Comparison of ENCODE assay signal across 20 cellular contexts in genomic region chr12:118029166-118029565, GRCh38. TPM values are rescaled to one million over a fixed set of nuclear protein-coding genes. Genes with fewer than 3 reads are reported as not detected.
DNase-seq lines count a peak whose midpoint lies in the region; ATAC-seq, FAIRE-seq and TF ChIP-seq lines count a peak whose summit lies in the region.
"Had no signal": no experiment of that assay in that cellular context is flagged by ENCODE, and none has a peak within 500 bp of the region (broad histone marks: within the 10 kb centered on the region; RNA-seq: fewer than 3 reads in every experiment).

No MANE protein-coding gene starts in this region.

- intact Hi-C loops in activated naive CD4-positive, alpha-beta T cell treated with anti-CD3 and anti-CD28 coated beads for 36 hours (cut with micrococcal nuclease): no loop called here
- intact Hi-C loops in K562 (cut with micrococcal nuclease): no loop called here

- POLR2A ChIA-PET in WTC11 (lab: Charles Lee): interaction anchor here (0.7 kb wide), 1 partner anchor 20 kb away, joined by 3 read pairs; no protein-coding TSS in a partner anchor
- POLR2A ChIA-PET in K562 (lab: Yijun Ruan, JAX): interaction anchor here (0.9 to 2.9 kb wide), 3 partner anchors 9 to 134 kb away, joined by 4 to 16 read pairs (median 13); partner anchors contain the start of gene RFC5

- H3K4me1 ChIP-seq in K562 (replicated peaks in 1 of 2; ENCODE audit: control insufficient read depth in 2 of 2, insufficient read depth in 2 of 2, low read length in 2 of 2): no peaks in the 10 kb centered on the region; a peak in 1 of 5 replicates
- H3K4me1 ChIP-seq: BLaER1 had no signal

- BruUV-seq in K562 (replicated peaks; lab: Mats Ljungman, UMichigan): no TSS peak

- H3K9me1 ChIP-seq in K562 (ENCODE audit: control insufficient read depth, insufficient read depth, low read length): peaks cover 3% of the 10 kb centered on the region

- FAIRE-seq in K562 (lab: Jason Lieb, UNC): no peak
- FAIRE-seq: HTR-8/SVneo had no signal

- in situ Hi-C loops in K562 (cut with MboI): no loop called here

- no peak for TF ChIP-seq RAD21 in K562 (CRISPR knock-in tag; conservative IDR thresholded peaks at IDR 0.05 in 1 of 2, IDR thresholded peaks at IDR 0.05 in 1 of 2)

- H3K27me3 Mint-ChIP-seq in activated naive CD4-positive, alpha-beta T cell treated with anti-CD3 and anti-CD28 coated beads for 36 hours (ENCODE audit: low read depth): no peaks in the 10 kb centered on the region
- no peaks in the 10 kb centered on the region for H3K27me3 Mint-ChIP-seq in WTC11 (ENCODE audit: low read depth)
- no peaks in the 10 kb centered on the region for H3K27me3 Mint-ChIP-seq in stimulated activated naive CD8-positive, alpha-beta T cell treated with anti-CD3 and anti-CD28 coated beads, Interleukin-15, amount 100 ng/mL, for 72 hours
- H3K27me3 Mint-ChIP-seq: CD4-positive, alpha-beta T cell had no signal

- no peaks in the 10 kb centered on the region for H3K79me2 ChIP-seq in K562 (ENCODE audit: control insufficient read depth, insufficient read depth, low read length)

- no peak for DNase-seq in activated naive CD4-positive, alpha-beta T cell treated with anti-CD3 and anti-CD28 coated beads for 36 hours
- DNase-seq in activated naive CD4-positive, alpha-beta T cell treated with Interleukin-2 at 50 U/mL for 16 hours: no peak
- DNase-seq in WTC11 (ENCODE audit: low spot score) (no peak), K562 (ENCODE audit: extremely low read depth in 1 of 4, low spot score in 3 of 4) (no peak), NCI-H1694 (lab: John Stamatoyannopoulos, UW) (no peak), NCI-H2107 treated with DMSO at 0.1 percent for 48 hours (lab: John Stamatoyannopoulos, UW; ENCODE audit: unreplicated experiment) (no peak)
- DNase-seq in stimulated activated naive CD8-positive, alpha-beta T cell treated with anti-CD3 and anti-CD28 coated beads, Interleukin-15, amount 100 ng/mL, for 72 hours: no peak
- DNase-seq: CD4-positive, alpha-beta T cell; COR-L47; DMS79; H9; NCI-H1105; NCI-H2081 treated with DMSO at 0.1 percent for 48 hours; NCI-H446; NCI-H526; SHP77 treated with DMSO at 0.1 percent for 48 hours; SK-N-SH had no signal

- TF ChIP-seq CTCF in WTC11 (IDR thresholded peaks at IDR 0.05): no peak
- TF ChIP-seq CTCF in K562 (IDR thresholded peaks at IDR 0.05 in 2 of 3, conservative IDR thresholded peaks at IDR 0.05 in 1 of 3; ENCODE audit: insufficient read depth in 2 of 3, low read depth in 1 of 3, low read length in 3 of 3): no peak

- TF ChIP-seq EP300 in K562 (IDR thresholded peaks at IDR 0.05; ENCODE audit: low read length): no peak

- 92% methylated on average over 5 of the region's 5 CpGs for WGBS in K562 (ENCODE audit: insufficient coverage, low coverage, missing lambda C conversion rate)

- no peaks in the 10 kb centered on the region for H3K9me3 ChIP-seq in K562 (replicated peaks; ENCODE audit: control insufficient read depth, insufficient read depth, low read depth, low read length)
- H3K9me3 ChIP-seq: BLaER1, SK-N-SH had no signal

- H3K27ac ChIP-seq in K562 (ENCODE audit: extremely low read depth, low read depth, low read length): no peak overlapping the region
- H3K27ac ChIP-seq: BLaER1, KMS-11 had no signal

- no peak overlapping the region for H2AFZ ChIP-seq in K562 (ENCODE audit: low read depth, low read length)

- H3K4me2 ChIP-seq in K562 (ENCODE audit: insufficient read depth, low read length): no peak overlapping the region
- H3K4me2 ChIP-seq: BLaER1, KMS-11, SK-N-SH had no signal

- TF ChIP-seq POLR2A in K562 (conservative IDR thresholded peaks at IDR 0.05): no peak

- peaks cover 94% of the 10 kb centered on the region for H3K36me3 ChIP-seq in K562 (ENCODE audit: control insufficient read depth, insufficient read depth, low read length)

- peaks cover 64% of the 10 kb centered on the region for H3K36me3 Mint-ChIP-seq in activated naive CD4-positive, alpha-beta T cell treated with anti-CD3 and anti-CD28 coated beads for 36 hours (ENCODE audit: low read depth)
- peaks cover 75% of the 10 kb centered on the region for H3K36me3 Mint-ChIP-seq in WTC11

- no peaks in the 10 kb centered on the region for H3K9me3 Mint-ChIP-seq in activated naive CD4-positive, alpha-beta T cell treated with anti-CD3 and anti-CD28 coated beads for 36 hours
- H3K9me3 Mint-ChIP-seq in WTC11: no peaks in the 10 kb centered on the region
- H3K9me3 Mint-ChIP-seq in stimulated activated naive CD8-positive, alpha-beta T cell treated with anti-CD3 and anti-CD28 coated beads, Interleukin-15, amount 100 ng/mL, for 72 hours: no peaks in the 10 kb centered on the region
- H3K9me3 Mint-ChIP-seq: CD4-positive, alpha-beta T cell; H9 had no signal

- no peaks in the 10 kb centered on the region for H4K20me1 ChIP-seq in K562 (replicated peaks; ENCODE audit: control insufficient read depth, insufficient read depth, low read length)
- H4K20me1 ChIP-seq: BLaER1 had no signal

- H3K4me3 ChIP-seq in K562: no peak overlapping the region
- H3K4me3 ChIP-seq: BLaER1 had no signal

- H3K27me3 ChIP-seq in K562 (ENCODE audit: control insufficient read depth in 2 of 2, insufficient read depth in 2 of 2, low read length in 2 of 2): no peaks in the 10 kb centered on the region
- H3K27me3 ChIP-seq: BLaER1 had no signal

- H3K27ac Mint-ChIP-seq in activated naive CD4-positive, alpha-beta T cell treated with anti-CD3 and anti-CD28 coated beads for 36 hours: peak overlapping the region; percentile 63
- no peak overlapping the region for H3K27ac Mint-ChIP-seq in WTC11
- H3K27ac Mint-ChIP-seq in stimulated activated naive CD8-positive, alpha-beta T cell treated with anti-CD3 and anti-CD28 coated beads, Interleukin-15, amount 100 ng/mL, for 72 hours: no peak overlapping the region
- H3K27ac Mint-ChIP-seq: CD4-positive, alpha-beta T cell had no signal

- H3K9ac ChIP-seq in K562 (ENCODE audit: insufficient read depth in 1 of 2, low read depth in 2 of 2, low read length in 2 of 2): no peak overlapping the region
- H3K9ac ChIP-seq: BLaER1, KMS-11, SK-N-SH had no signal

- ATAC-seq in WTC11 (no peak), K562 (no peak; the same call in 2 of the 3 replicates)
- peak; percentile 20 for ATAC-seq in stimulated activated naive CD8-positive, alpha-beta T cell treated with anti-CD3 and anti-CD28 coated beads, Interleukin-15, amount 100 ng/mL, for 72 hours

- CTCF ChIA-PET in activated naive CD4-positive, alpha-beta T cell treated with anti-CD3 and anti-CD28 coated beads for 36 hours (lab: Charles Lee): interaction anchor here (0.6 kb wide), 1 partner anchor 25 kb away, joined by 3 read pairs; no protein-coding TSS in a partner anchor
- CTCF ChIA-PET in WTC11 (lab: Charles Lee): interaction anchor here (1.0 kb wide), 1 partner anchor 154 kb away, joined by 5 read pairs; no protein-coding TSS in a partner anchor
- CTCF ChIA-PET in K562 (lab: Yijun Ruan, JAX; ENCODE audit: low intra/inter-chr PET ratio): interaction anchor here (0.6 kb wide), 1 partner anchor 35 kb away, joined by 3 read pairs; no protein-coding TSS in a partner anchor

- H3K4me3 Mint-ChIP-seq in activated naive CD4-positive, alpha-beta T cell treated with anti-CD3 and anti-CD28 coated beads for 36 hours: no peak overlapping the region
- no peak overlapping the region for H3K4me3 Mint-ChIP-seq in WTC11
- no peak overlapping the region for H3K4me3 Mint-ChIP-seq in stimulated activated naive CD8-positive, alpha-beta T cell treated with anti-CD3 and anti-CD28 coated beads, Interleukin-15, amount 100 ng/mL, for 72 hours
- H3K4me3 Mint-ChIP-seq: CD4-positive, alpha-beta T cell; H9 had no signal

- H3K4me1 Mint-ChIP-seq in activated naive CD4-positive, alpha-beta T cell treated with anti-CD3 and anti-CD28 coated beads for 36 hours (ENCODE audit: low read depth): peaks cover 29% of the 10 kb centered on the region
- H3K4me1 Mint-ChIP-seq in WTC11: no peaks in the 10 kb centered on the region
- peaks cover 15% of the 10 kb centered on the region for H3K4me1 Mint-ChIP-seq in stimulated activated naive CD8-positive, alpha-beta T cell treated with anti-CD3 and anti-CD28 coated beads, Interleukin-15, amount 100 ng/mL, for 72 hours
- H3K4me1 Mint-ChIP-seq: H9 had no signal

RNA-seq across cellular contexts. Expression of gene RFC5, which starts 12.7 kb away (rescaled TPM):
- total RNA-seq in activated naive CD4-positive, alpha-beta T cell treated with anti-CD3 and anti-CD28 coated beads for 36 hours: 10 to 100 TPM; 62.0 to 62.5 TPM
- total RNA-seq in WTC11 (2021) (34.5 to 35.9 TPM (median 35.2 TPM) in 3 replicates), K562 (2014; rRNA removed) (85.3 and 91.1 TPM in 2 replicates), K562 (2014; rRNA removed; fragmentation: Illumina TruSeq; extraction: Trizol) (92.6 and 92.7 TPM in 2 replicates), K562 (2015; rRNA removed; fragmentation: Illumina TruSeq; extraction: Trizol) (86.3 and 90.2 TPM in 2 replicates), K562 (2021) (61.8 and 67.5 TPM in 2 replicates)
- 115 and 120 TPM in 2 replicates for total RNA-seq in K562 (2011; cell fraction: chromatin; rRNA removed; ENCODE audit: low replicate concordance)
- 65.7 and 71.2 TPM in 2 replicates for total RNA-seq in K562 (2011; cell fraction: nucleolus; rRNA removed)
- 72.1 and 77.7 TPM in 2 replicates for total RNA-seq in K562 (2011; cell fraction: nucleoplasm; rRNA removed)
- polyA plus RNA-seq in K562 (2011; rRNA removed) (80.3 and 110 TPM in 2 replicates), K562 (2014; fragmentation: Illumina TruSeq; extraction: Trizol) (105 and 107 TPM in 2 replicates), K562 (2014; fragmentation: Nextera tagmentation; extraction: Ambion mirVana) (100 to 1,000 TPM; 180 to 189 TPM), K562 (2014; rRNA removed) (92.9 and 105 TPM in 2 replicates)
- 75.8 and 83.5 TPM in 2 replicates for polyA plus RNA-seq in K562 (2011; cell fraction: cytosol; rRNA removed)
- 82.7 and 100 TPM in 2 replicates for polyA plus RNA-seq in K562 (2011; cell fraction: nucleus; rRNA removed)
- polyA plus RNA-seq in K562 (2012): 54.6 and 62.9 TPM in 2 replicates
- polyA minus RNA-seq in K562 (2011; rRNA and poly(A)+ RNA removed): 99.3 and 125 TPM in 2 replicates
- 42.2 and 55.9 TPM in 2 replicates for polyA minus RNA-seq in K562 (2011; cell fraction: cytosol; rRNA and poly(A)+ RNA removed)
- polyA minus RNA-seq in K562 (2011; cell fraction: nucleus; rRNA and poly(A)+ RNA removed): 29.5 and 37.5 TPM in 2 replicates

RNA-seq across cellular contexts. Expression of gene WSB2, which starts 31.8 kb away (rescaled TPM):
- 10 to 100 TPM; 31.0 to 31.7 TPM for total RNA-seq in activated naive CD4-positive, alpha-beta T cell treated with anti-CD3 and anti-CD28 coated beads for 36 hours
- total RNA-seq in WTC11 (2021) (59.0 to 74.2 TPM (median 60.5 TPM) in 3 replicates), K562 (2014; rRNA removed) (59.8 and 98.7 TPM in 2 replicates), K562 (2014; rRNA removed; fragmentation: Illumina TruSeq; extraction: Trizol) (45.0 and 48.3 TPM in 2 replicates), K562 (2015; rRNA removed; fragmentation: Illumina TruSeq; extraction: Trizol) (51.8 and 52.8 TPM in 2 replicates), K562 (2021) (62.8 and 66.9 TPM in 2 replicates)
- total RNA-seq in K562 (2011; cell fraction: chromatin; rRNA removed; ENCODE audit: low replicate concordance): 33.8 and 42.8 TPM in 2 replicates
- 35.4 and 37.2 TPM in 2 replicates for total RNA-seq in K562 (2011; cell fraction: nucleolus; rRNA removed)
- 39.2 and 65.9 TPM in 2 replicates for total RNA-seq in K562 (2011; cell fraction: nucleoplasm; rRNA removed)
- polyA plus RNA-seq in K562 (2011; rRNA removed) (52.6 and 72.3 TPM in 2 replicates), K562 (2014; fragmentation: Illumina TruSeq; extraction: Trizol) (74.5 and 77.6 TPM in 2 replicates), K562 (2014; fragmentation: Nextera tagmentation; extraction: Ambion mirVana) (10 to 100 TPM; 31.4 to 32.4 TPM), K562 (2014; rRNA removed) (36.3 and 37.7 TPM in 2 replicates)
- polyA plus RNA-seq in K562 (2011; cell fraction: cytosol; rRNA removed): 82.4 and 93.3 TPM in 2 replicates
- polyA plus RNA-seq in K562 (2011; cell fraction: nucleus; rRNA removed): 35.6 and 37.5 TPM in 2 replicates
- polyA plus RNA-seq in K562 (2012): 46.9 and 92.1 TPM in 2 replicates
- polyA minus RNA-seq in K562 (2011; rRNA and poly(A)+ RNA removed): 156 and 175 TPM in 2 replicates
- 87.4 and 95.6 TPM in 2 replicates for polyA minus RNA-seq in K562 (2011; cell fraction: cytosol; rRNA and poly(A)+ RNA removed)
- 18.2 and 32.1 TPM in 2 replicates for polyA minus RNA-seq in K562 (2011; cell fraction: nucleus; rRNA and poly(A)+ RNA removed)
